In genomic region chr18:23926590-23926989, GRCh38 we compare ENCODE assay signal across 19 cellular contexts.
DNase-seq lines count a peak whose midpoint lies in the region; ATAC-seq and TF ChIP-seq lines count a peak whose summit lies in the region.
"Had no signal": no experiment of that assay in that cellular context is flagged by ENCODE, and none has a peak within 500 bp of the region (broad histone marks: within the 10 kb centered on the region; RNA-seq: fewer than 3 reads in every experiment).

No MANE protein-coding gene starts in this region.

- TF ChIP-seq CTCF in GM23338 (conservative IDR thresholded peaks at IDR 0.05; ENCODE audit: low read depth in 2 of 2): no peak
- no peak for TF ChIP-seq CTCF in VCaP (conservative IDR thresholded peaks at IDR 0.05)

- no peaks in the 10 kb centered on the region for H3K36me3 ChIP-seq in GM23338 (ENCODE audit: insufficient read depth)

- no peaks in the 10 kb centered on the region for H3K79me2 ChIP-seq in GM23338 (replicated peaks; ENCODE audit: insufficient read depth)

- H3K27me3 Mint-ChIP-seq in GM23338 (ENCODE audit: insufficient read depth, low read depth, poor library complexity): peaks cover 6% of the 10 kb centered on the region
- H3K27me3 Mint-ChIP-seq: B cell; CD4-positive, alpha-beta memory T cell had no signal

- no peaks in the 10 kb centered on the region for H4K20me1 ChIP-seq in GM23338 (replicated peaks; ENCODE audit: insufficient read depth)

- H2AFZ ChIP-seq in GM23338: peak overlapping the region; percentile 65; the same call in 1 of the 2 replicates

- H3K27ac ChIP-seq in GM23338 (ENCODE audit: low read depth) (no peak overlapping the region), VCaP (peak overlapping the region; percentile 44)

- H3K9me3 Mint-ChIP-seq in GM23338: no peaks in the 10 kb centered on the region; the same call in 2 of the 3 replicates
- H3K9me3 Mint-ChIP-seq: CD4-positive, alpha-beta memory T cell; H9 had no signal

- DNase-seq in COLO668 (lab: John Stamatoyannopoulos, UW; ENCODE audit: unreplicated experiment) (peak; percentile 39), GM23338 (ENCODE audit: low spot score) (no peak), NCI-H2081 treated with DMSO at 0.1 percent for 48 hours (lab: John Stamatoyannopoulos, UW) (peak; percentile 52), LoVo (ENCODE audit: low spot score) (no peak)
- DNase-seq: CD4-positive, alpha-beta memory T cell; DMS153; H9; IMR-90; Kasumi-1; MV-4-11; NCI-H187 treated with DMSO at 0.1 percent for 48 hours; NCI-H774; SHP77; T-helper 2 cell had no signal

- H3F3A ChIP-seq in GM23338 (replicated peaks; ENCODE audit: low read depth): no peaks in the 10 kb centered on the region

- H3K4me1 ChIP-seq in GM23338 (ENCODE audit: insufficient read depth): peaks cover 7% of the 10 kb centered on the region; the same call in 1 of the 2 replicates

- H3K27ac Mint-ChIP-seq in GM23338: no peak overlapping the region
- H3K27ac Mint-ChIP-seq: B cell, H9 had no signal

- H3K4me3 ChIP-seq in GM23338: no peak overlapping the region

- no peaks in the 10 kb centered on the region for H3K9me2 ChIP-seq in GM23338 (ENCODE audit: insufficient read depth)

- H3K36me3 Mint-ChIP-seq in GM23338 (ENCODE audit: low read depth): no peaks in the 10 kb centered on the region
- H3K36me3 Mint-ChIP-seq: CD4-positive, alpha-beta memory T cell had no signal

- ATAC-seq in GM23338 (no peak), GM21786 (IDR thresholded peaks at IDR 0.05; ENCODE audit: unreplicated experiment) (no peak), HG03097 (IDR thresholded peaks at IDR 0.05; ENCODE audit: low FRiP score, unreplicated experiment) (no peak), GM19395 (IDR thresholded peaks at IDR 0.05; ENCODE audit: unreplicated experiment) (no peak)

- no peaks in the 10 kb centered on the region for H3K27me3 ChIP-seq in GM23338 (ENCODE audit: insufficient read depth)

- no peak overlapping the region for H3K4me2 ChIP-seq in GM23338

- no peak overlapping the region for H3K4me3 Mint-ChIP-seq in GM23338
- H3K4me3 Mint-ChIP-seq: B cell; CD4-positive, alpha-beta memory T cell; H9 had no signal

- H3K4me1 Mint-ChIP-seq in GM23338: no peaks in the 10 kb centered on the region
- H3K4me1 Mint-ChIP-seq: B cell had no signal

TF ChIP-seq in GM23338, 12 proteins besides CTCF, POLR2A, EP300 and RAD21:
- TF ChIP-seq STAT1 (IDR thresholded peaks at IDR 0.05; ENCODE audit: unreplicated experiment) (no peak), ZNF462 (CRISPR knock-in tag; IDR thresholded peaks at IDR 0.05) (no peak), ZNF114 (CRISPR knock-in tag; IDR thresholded peaks at IDR 0.05) (no peak), ETS1 (IDR thresholded peaks at IDR 0.05) (no peak), EZH2 (IDR thresholded peaks at IDR 0.05; ENCODE audit: low read depth, unreplicated experiment) (no peak), POLR2AphosphoS5 (IDR thresholded peaks at IDR 0.05; ENCODE audit: low read depth) (no peak), NANOG (IDR thresholded peaks at IDR 0.05; ENCODE audit: borderline replicate concordance) (no peak), JUNB (IDR thresholded peaks at IDR 0.05; ENCODE audit: unreplicated experiment) (no peak)
TF ChIP-seq in GM23338: peak in this region for 0.

Comparison
In these comparisons a context has a peak if more than half of its experiments do, and no peak if none do; other contexts are left out.
1. DNase-seq: peak in COLO668 (single experiment) and NCI-H2081 treated with DMSO at 0.1 percent for 48 hours (single experiment); none in GM23338 (single experiment) and LoVo (single experiment).